Comparison of ENCODE assay signal across 1 cellular context in the genomic region with DNA sequence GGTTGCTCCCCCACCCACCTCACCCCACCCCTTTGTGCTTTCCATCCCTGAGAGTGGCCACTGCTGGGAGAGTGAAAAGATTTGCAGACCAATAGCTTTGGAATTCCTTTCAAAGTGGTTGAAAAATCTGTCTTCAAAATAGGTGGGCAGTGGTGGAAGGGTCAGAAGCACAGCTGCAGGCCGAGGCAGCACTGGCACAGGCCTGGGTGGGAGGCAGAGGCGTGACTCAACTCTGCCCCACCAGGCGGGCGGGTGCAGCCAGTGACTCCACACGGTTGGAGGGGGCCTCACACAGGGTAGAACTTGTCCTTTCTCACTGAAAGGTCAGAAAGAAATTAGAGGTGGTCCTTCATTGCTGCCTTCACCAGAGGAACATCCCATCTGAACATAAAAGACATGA.
TF ChIP-seq lines count a peak whose summit lies in the region.

No MANE protein-coding gene starts in this region.

TF ChIP-seq in H1, 55 proteins besides CTCF, POLR2A, EP300 and RAD21:
- TF ChIP-seq HDAC2 (IDR thresholded peaks at IDR 0.05; ENCODE audit: borderline replicate concordance in 1 of 2, low read depth in 2 of 2, low read length in 2 of 2) (0 out of 4 replicates have a peak, but pooled peaks of 1 of the 2 experiments have one; percentile 48), KDM5A (IDR thresholded peaks at IDR 0.05; ENCODE audit: low read length) (no peak)
